35 cellular contexts compared by ENCODE assay signal in genomic region chr1:76470166-76470565, GRCh38.
"Had no signal": no experiment of that assay in that cellular context is flagged by ENCODE, and none has a peak within 500 bp of the region (broad histone marks: within the 10 kb centered on the region; RNA-seq: fewer than 3 reads in every experiment).

No MANE protein-coding gene starts in this region.

- DNase-seq: Karpas-422, Kasumi-1, MG63, MM.1S, MV-4-11, NCI-H1048, NCI-H1092, NCI-H1092 treated with DMSO at 0.1 percent for 48 hours, NCI-H1105, NCI-H1105 treated with DMSO at 0.1 percent for 48 hours, NCI-H1417, NCI-H1417 treated with DMSO at 0.1 percent for 48 hours, NCI-H1436, NCI-H1436 treated with DMSO at 0.1 percent for 48 hours, NCI-H146, NCI-H1694, NCI-H1694 treated with DMSO at 0.1 percent for 48 hours, NCI-H187, NCI-H187 treated with DMSO at 0.1 percent for 48 hours, NCI-H1930, NCI-H2029, NCI-H2029 treated with DMSO at 0.1 percent for 48 hours, NCI-H2081, NCI-H2081 treated with DMSO at 0.1 percent for 48 hours, NCI-H2107, NCI-H2171, NCI-H2171 treated with DMSO at 0.1 percent for 48 hours, NCI-H2227 treated with DMSO at 0.1 percent for 48 hours, NCI-H226, NCI-H345, NCI-H446, NCI-H446 treated with DMSO at 0.1 percent for 48 hours, NCI-H510A, NCI-H510A treated with DMSO at 0.1 percent for 48 hours, NCI-H524 had no signal

- H3K4me3 ChIP-seq: MG63 had no signal

- H3K27me3 ChIP-seq: MG63 had no signal

- H3K9me3 ChIP-seq: MG63 had no signal

- H3K36me3 ChIP-seq: MG63 had no signal
